20 cellular contexts compared by ENCODE assay signal in the genomic region with DNA sequence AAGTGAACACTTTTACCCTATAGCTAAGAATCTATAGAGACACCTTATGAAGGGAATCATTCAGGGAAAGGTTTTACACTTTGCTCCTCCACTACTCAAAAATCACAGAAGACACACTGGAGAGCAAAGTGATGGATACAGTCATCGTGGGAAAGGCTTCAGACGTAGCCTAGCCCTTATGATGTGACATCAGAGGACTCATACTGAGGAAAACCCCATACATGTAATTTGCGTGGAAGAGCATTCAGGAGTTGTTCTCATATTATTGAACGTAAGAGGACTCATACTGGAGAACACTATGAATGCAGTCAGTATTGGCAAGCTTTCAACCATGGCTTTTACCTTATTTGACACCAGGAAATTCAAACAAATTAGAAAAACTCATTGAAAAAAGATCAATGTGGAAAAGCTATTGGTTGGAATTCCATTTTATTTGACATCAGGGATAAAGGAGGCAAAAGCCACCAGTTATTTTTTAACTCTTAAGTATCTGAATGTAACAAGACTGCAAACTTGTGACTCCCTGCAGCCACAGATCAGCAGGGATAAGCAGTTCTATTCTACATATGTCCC.
"Had no signal": no experiment of that assay in that cellular context is flagged by ENCODE, and none has a peak within 500 bp of the region (broad histone marks: within the 10 kb centered on the region; RNA-seq: fewer than 3 reads in every experiment).

No MANE protein-coding gene starts in this region.

- H3K36me3 ChIP-seq: brain microvascular endothelial cell, esophagus muscularis mucosa, gastrocnemius medialis, upper lobe of left lung had no signal

- H3K4me3 ChIP-seq: esophagus muscularis mucosa, upper lobe of left lung had no signal

- H3K4me1 ChIP-seq: esophagus muscularis mucosa, gastrocnemius medialis, upper lobe of left lung had no signal

- ATAC-seq: activated CD4-positive, CD25-positive, alpha-beta regulatory T cell treated with anti-CD3 and anti-CD28 coated beads, Interleukin-2, amount 50 U/mL, for 24 hours; activated CD8-positive, alpha-beta T cell treated with anti-CD3 and anti-CD28 coated beads for 36 hours; effector memory CD8-positive, alpha-beta T cell; gastrocnemius medialis; left ventricle myocardium superior; natural killer cell treated with Interleukin-12 subunit alpha and Interleukin-12 subunit beta and Interleukin-15 and Interleukin-18, amount 100 ng/mL, for 72 hours; stimulated activated naive B cell treated with anti-CD40 and anti-IgM and Interleukin-4, amounts not matched to agents 10 μg/mL and 1 μg/mL and 100 μg/mL, for 72 hours had no signal

- H3K27me3 ChIP-seq: brain microvascular endothelial cell, esophagus muscularis mucosa, upper lobe of left lung had no signal

- H3K27ac ChIP-seq: brain microvascular endothelial cell, esophagus muscularis mucosa, gastrocnemius medialis, upper lobe of left lung, VCaP had no signal

- DNase-seq: activated CD4-positive, alpha-beta T cell treated with anti-CD3 and anti-CD28 coated beads, Interleukin-2, amount 10 ng/mL, durations not matched to agents 24 days and 14 days; activated CD8-positive, alpha-beta T cell treated with anti-CD3 and anti-CD28 coated beads for 36 hours; activated gamma-delta T cell treated with Interleukin-2 at 50 U/mL for 16 hours; aorta; brain microvascular endothelial cell; central memory CD4-positive, alpha-beta T cell; effector memory CD8-positive, alpha-beta T cell; gastrocnemius medialis; left ventricle myocardium superior; retina; stimulated activated CD4-positive, alpha-beta T cell treated with anti-CD3 and anti-CD28 coated beads, Interleukin-2, amount 100 ng/mL, for 48 hours; stimulated activated CD8-positive, alpha-beta memory T cell treated with anti-CD3 and anti-CD28 coated beads, Interleukin-4, amount 100 ng/mL, for 48 hours; stimulated activated naive B cell treated with anti-CD40 and anti-IgM and Interleukin-4, amounts not matched to agents 10 μg/mL and 1 μg/mL and 100 μg/mL, for 72 hours; upper lobe of left lung had no signal

- FAIRE-seq: colon, islet of Langerhans had no signal
